ENCODE assay signal across 30 cellular contexts in the genomic region with DNA sequence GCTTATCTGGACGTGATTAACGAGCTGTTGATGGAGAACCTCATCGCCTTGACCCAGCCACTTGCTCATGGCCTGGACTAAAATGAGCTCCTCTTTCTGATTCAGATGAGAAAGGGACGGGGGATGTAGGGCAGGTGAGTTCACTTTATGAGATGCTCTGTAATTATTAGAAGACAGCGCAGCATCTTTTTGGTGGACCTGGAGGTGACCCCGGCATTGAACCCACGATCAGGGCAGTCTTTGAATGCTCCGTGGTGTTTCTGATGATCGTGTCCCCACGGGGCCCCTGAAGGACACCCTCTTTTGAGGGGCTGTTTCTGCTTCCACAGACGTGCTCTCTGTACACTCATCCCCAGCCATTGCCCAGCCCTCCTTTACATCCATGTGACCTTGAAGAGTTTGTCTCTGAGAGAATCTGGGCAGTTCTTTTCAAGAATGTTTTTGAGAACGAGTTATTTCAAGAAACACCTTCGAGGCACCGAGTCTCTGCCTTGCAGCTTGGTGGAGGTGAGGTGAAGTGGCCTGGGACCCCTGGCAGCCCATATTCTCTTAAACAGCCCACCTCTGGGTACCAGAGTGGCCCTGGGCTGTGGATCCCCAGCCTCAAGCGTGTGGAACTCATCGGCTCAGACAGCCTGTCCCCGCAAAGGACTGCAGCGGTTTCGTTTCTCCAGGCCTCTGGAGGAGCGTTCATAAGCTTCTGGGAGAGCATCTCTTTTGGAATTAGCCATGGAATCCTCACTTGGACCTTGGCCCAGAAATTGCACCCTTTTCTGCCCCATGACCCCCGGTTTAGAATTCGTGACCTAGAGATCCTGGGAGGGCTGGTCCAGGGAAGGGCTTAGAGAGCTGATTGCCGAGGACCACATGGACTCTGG. TPM values are rescaled to one million over a fixed set of nuclear protein-coding genes. Genes with fewer than 3 reads are reported as not detected.
DNase-seq lines count a peak whose midpoint lies in the region; ATAC-seq and TF ChIP-seq lines count a peak whose summit lies in the region.
"Had no signal": no experiment of that assay in that cellular context is flagged by ENCODE, and none has a peak within 500 bp of the region (broad histone marks: within the 10 kb centered on the region; RNA-seq: fewer than 3 reads in every experiment).

No MANE protein-coding gene starts in this region.

- no peak overlapping the region for H3K4me2 ChIP-seq in trophoblast cell (ENCODE audit: low read length)

- H3K14ac ChIP-seq in trophoblast cell (ENCODE audit: low read length): no peak overlapping the region

- intact Hi-C loops in left cardiac atrium (cut with DNase I) (loop anchor here in 1 of 2 donors (10.0 kb wide), 1 partner anchor 723 kb away; no protein-coding TSS in a partner anchor), heart left ventricle (cut with DNase I) (loop anchor here in 4 of 10 donors (10.0 kb wide), 4 partner anchors 293 to 723 kb away; partner anchors contain the start of gene OLFM1 (in 1 of the 4))

- no peak overlapping the region for H4K12ac ChIP-seq in trophoblast cell (ENCODE audit: low read depth, low read length)

- ATAC-seq in left cardiac atrium: no peak
- no peak for ATAC-seq in heart left ventricle
- ATAC-seq: activated CD8-positive, alpha-beta memory T cell treated with anti-CD3 and anti-CD28 coated beads, Interleukin-2, amount 10 ng/mL, durations not matched to agents 7 days and 5 days; activated T-cell treated with anti-CD3 and anti-CD28 coated beads, Interleukin-2, amount 50 U/mL, for 4 hours; natural killer cell treated with Interleukin-12 subunit alpha and Interleukin-12 subunit beta and Interleukin-15 and Interleukin-18, amount 100 ng/mL, for 72 hours had no signal

- H3K4ac ChIP-seq in trophoblast cell (ENCODE audit: low read depth, low read length): no peak overlapping the region

- H3K9me3 ChIP-seq in cardiac muscle cell (ENCODE audit: low read depth): no peaks in the 10 kb centered on the region
- H3K9me3 ChIP-seq in heart left ventricle: no peaks in the 10 kb centered on the region
- H3K9me3 ChIP-seq in trophoblast cell (ENCODE audit: insufficient read depth, low read depth, low read length): no peaks in the 10 kb centered on the region
- H3K9me3 ChIP-seq: ascending aorta, pancreas, transverse colon had no signal

- no peak overlapping the region for H3K9ac ChIP-seq in trophoblast cell (ENCODE audit: low read length)

- no peak overlapping the region for H2AK5ac ChIP-seq in trophoblast cell (ENCODE audit: low read length)

- peaks cover 3% of the 10 kb centered on the region for H3K79me1 ChIP-seq in trophoblast cell (ENCODE audit: low read length)

- H3K4me1 ChIP-seq in cardiac muscle cell (ENCODE audit: low read depth) (peaks cover 29% of the 10 kb centered on the region), heart left ventricle (peaks cover 0 to 38% (median 8%) of the 10 kb centered on the region in 12 donors), trophoblast cell (ENCODE audit: control insufficient read depth in 1 of 2, insufficient read depth in 2 of 2, low read length in 2 of 2) (peaks cover 7 to 22% of the 10 kb centered on the region in 2 experiments)
- H3K4me1 ChIP-seq: pancreas had no signal

- TF ChIP-seq CTCF in cardiac muscle cell (IDR thresholded peaks at IDR 0.05; ENCODE audit: low read depth, low read length): no peak
- TF ChIP-seq CTCF in heart left ventricle (IDR thresholded peaks at IDR 0.05): no peak

- no peak overlapping the region for H3K23ac ChIP-seq in trophoblast cell (ENCODE audit: low read length)

- H3K27me3 ChIP-seq in cardiac muscle cell (no peaks in the 10 kb centered on the region), heart left ventricle (no peaks in the 10 kb centered on the region), trophoblast cell (ENCODE audit: insufficient read depth, low read length) (no peaks in the 10 kb centered on the region)
- H3K27me3 ChIP-seq: ascending aorta, pancreas, transverse colon had no signal

- DNase-seq in cardiac muscle cell (ENCODE audit: low read depth in 1 of 2, low spot score in 1 of 2): no peak
- no peak for DNase-seq in left cardiac atrium
- DNase-seq in heart left ventricle: peak in 1 of 5 donors; percentile 56
- DNase-seq in trophoblast cell: no peak
- DNase-seq in NAMALWA (ENCODE audit: low spot score): no peak
- no peak for DNase-seq in kidney glomerular epithelial cell (lab: John Stamatoyannopoulos, UW)
- no peak for DNase-seq in hepatic stellate cell (ENCODE audit: low spot score)
- DNase-seq in caudate nucleus (lab: John Stamatoyannopoulos, UW): no peak
- DNase-seq: 8988T; activated CD4-positive, CD25-positive, alpha-beta regulatory T cell; activated CD8-positive, alpha-beta memory T cell treated with anti-CD3 and anti-CD28 coated beads, Interleukin-2, amount 10 ng/mL, durations not matched to agents 7 days and 5 days; activated gamma-delta T cell treated with Interleukin-2 at 50 U/mL for 16 hours; activated T-cell treated with anti-CD3 and anti-CD28 coated beads, Interleukin-2, amount 50 U/mL, for 4 hours; CD4-positive, CD25-positive, alpha-beta regulatory T cell; GF-D8; GOT3; KBM-7; mammary epithelial cell; NCI-H1417 treated with DMSO at 0.1 percent for 48 hours; NCI-H2081; NCI-H524 treated with DMSO at 0.1 percent for 48 hours; NK-92 treated with Interleukin-12 subunit alpha and Interleukin-12 subunit beta, amount 100 ng/mL, for 24 hours; stimulated activated CD4-positive, alpha-beta T cell treated with anti-CD3 and anti-CD28 coated beads, Interleukin-12 subunit alpha, Interleukin-12 subunit beta, amount 100 ng/mL, for 4 hours; stimulated activated CD4-positive, alpha-beta T cell treated with anti-CD3 and anti-CD28 coated beads, Interleukin-4, amount 100 ng/mL, for 1 hour; T-helper 17 cell; transverse colon had no signal

- no peak overlapping the region for H4K91ac ChIP-seq in trophoblast cell (ENCODE audit: low read depth, low read length)

- peaks cover 3% of the 10 kb centered on the region for H3K79me2 ChIP-seq in trophoblast cell (ENCODE audit: control insufficient read depth, insufficient read depth, low read length, poor library complexity)

- no peak overlapping the region for H2BK120ac ChIP-seq in trophoblast cell (ENCODE audit: insufficient read depth, low read length, poor library complexity)

- H3K4me3 ChIP-seq in cardiac muscle cell (no peak overlapping the region), heart left ventricle (no peak overlapping the region), trophoblast cell (ENCODE audit: low read depth, low read length) (no peak overlapping the region)
- H3K4me3 ChIP-seq: ascending aorta, pancreas, transverse colon had no signal

- 71 to 79% (median 77%) methylated on average over 22 to 23 of the region's 23 CpGs for WGBS in heart left ventricle, 4 donors
- WGBS in trophoblast cell (ENCODE audit: extremely low coverage, insufficient coverage, insufficient read length): no CpG with 5 or more reads among the region's 23 CpGs

- H3K36me3 ChIP-seq in cardiac muscle cell (no peaks in the 10 kb centered on the region), heart left ventricle (peaks cover 0 to 15% (median 0%) of the 10 kb centered on the region in 9 donors), trophoblast cell (ENCODE audit: control insufficient read depth in 1 of 2, insufficient read depth in 2 of 2, low read length in 2 of 2) (peaks cover 84 to 86% of the 10 kb centered on the region in 2 experiments)
- H3K36me3 ChIP-seq: pancreas, transverse colon had no signal

- no peak overlapping the region for H2BK12ac ChIP-seq in trophoblast cell (ENCODE audit: low read length)

- H2BK5ac ChIP-seq in trophoblast cell (ENCODE audit: low read depth, low read length, poor library complexity): no peak overlapping the region

- H2AFZ ChIP-seq in trophoblast cell (ENCODE audit: insufficient read depth, low read length, poor library complexity): no peak overlapping the region

- H4K8ac ChIP-seq in trophoblast cell (ENCODE audit: low read depth, low read length): no peak overlapping the region

- peak overlapping the region; percentile 9 for H3K18ac ChIP-seq in trophoblast cell (ENCODE audit: low read length)

- no peak for TF ChIP-seq POLR2A in heart left ventricle (IDR thresholded peaks at IDR 0.05)

- H3K27ac ChIP-seq in cardiac muscle cell (peak overlapping the region; percentile 77), heart left ventricle (peak overlapping the region in 10 of 12 donors; percentile 21 to 70 (median 41)), trophoblast cell (ENCODE audit: low read depth, low read length) (no peak overlapping the region), caudate nucleus (ENCODE audit: low read depth, low read length) (no peak overlapping the region)
- H3K27ac ChIP-seq: ascending aorta, pancreas had no signal

RNA-seq across cellular contexts. Expression of gene COL5A1, which starts 50.3 kb away (rescaled TPM):
- total RNA-seq in cardiac muscle cell (75.5 and 129 TPM in 2 replicates), left cardiac atrium (10 to 100 TPM; 29.8 to 35.2 TPM), heart left ventricle (10 to 100 TPM in 7 of 9 donors, 1 to 10 TPM in 2; 7.6 to 91.3 (median 13.4) TPM)
- polyA plus RNA-seq in cardiac muscle cell (34.5 and 50.7 TPM in 2 replicates), heart left ventricle (10 to 100 TPM in 1 of 2 donors, 1 to 10 TPM in 1; 8.5 to 18.9 TPM)
- polyA plus RNA-seq in trophoblast cell (2013): 431 and 476 TPM in 2 replicates
- total RNA-seq: MCF 10A; natural killer cell treated with Interleukin-12 subunit alpha and Interleukin-12 subunit beta and Interleukin-15 and Interleukin-18, amount 100 ng/mL, for 72 hours had no signal

Comparison
In these comparisons a context has a peak if more than half of its experiments do, and no peak if none do; other contexts are left out.
1. H3K27ac ChIP-seq: peak in cardiac muscle cell (single experiment) and heart left ventricle (10 of 12); none in trophoblast cell (single experiment) and caudate nucleus (single experiment).